Comparison of ENCODE assay signal across 3 cellular contexts in genomic region chr1:8879348-8880067, GRCh38.
TF ChIP-seq lines count a peak whose summit lies in the region.

No MANE protein-coding gene starts in this region.

TF ChIP-seq in Ishikawa, 13 proteins besides CTCF, POLR2A, EP300 and RAD21 (continued from another document):
- TF ChIP-seq REST (IDR thresholded peaks at IDR 0.05; ENCODE audit: low read depth) (no peak), TEAD4 (IDR thresholded peaks at IDR 0.05) (peak; percentile 3; the same call in 1 of the 2 replicates)

TF ChIP-seq in GM12878, 131 proteins besides CTCF, POLR2A, EP300 and RAD21 (continued from another document and continues in another):
- TF ChIP-seq, protein P1, sequence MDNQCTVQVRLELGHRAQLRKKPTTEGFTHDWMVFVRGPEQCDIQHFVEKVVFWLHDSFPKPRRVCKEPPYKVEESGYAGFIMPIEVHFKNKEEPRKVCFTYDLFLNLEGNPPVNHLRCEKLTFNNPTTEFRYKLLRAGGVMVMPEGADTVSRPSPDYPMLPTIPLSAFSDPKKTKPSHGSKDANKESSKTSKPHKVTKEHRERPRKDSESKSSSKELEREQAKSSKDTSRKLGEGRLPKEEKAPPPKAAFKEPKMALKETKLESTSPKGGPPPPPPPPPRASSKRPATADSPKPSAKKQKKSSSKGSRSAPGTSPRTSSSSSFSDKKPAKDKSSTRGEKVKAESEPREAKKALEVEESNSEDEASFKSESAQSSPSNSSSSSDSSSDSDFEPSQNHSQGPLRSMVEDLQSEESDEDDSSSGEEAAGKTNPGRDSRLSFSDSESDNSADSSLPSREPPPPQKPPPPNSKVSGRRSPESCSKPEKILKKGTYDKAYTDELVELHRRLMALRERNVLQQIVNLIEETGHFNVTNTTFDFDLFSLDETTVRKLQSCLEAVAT (IDR thresholded peaks at IDR 0.05), result peak; percentile 78
- TF ChIP-seq SIN3A (IDR thresholded peaks at IDR 0.05; ENCODE audit: low read depth, low read length) (peak; percentile 39; the same call in 1 of the 2 replicates), ESRRA (IDR thresholded peaks at IDR 0.05; ENCODE audit: low read length) (peak; percentile 93; the same call in 1 of the 2 replicates), IKZF2 (IDR thresholded peaks at IDR 0.05) (peak; percentile 42 to 53), SMAD1 (IDR thresholded peaks at IDR 0.05; ENCODE audit: low read depth, partially characterized antibody) (peak; percentile 67), SMARCA5 (IDR thresholded peaks at IDR 0.05) (peak; percentile 9; the same call in 1 of the 2 replicates), NRF1 (conservative IDR thresholded peaks at IDR 0.05; ENCODE audit: low read depth, low read length) (no peak), RAD51 (IDR thresholded peaks at IDR 0.05) (peak; percentile 55; the same call in 1 of the 2 replicates), RB1 (IDR thresholded peaks at IDR 0.05; ENCODE audit: borderline replicate concordance) (no peak), SKIL (IDR thresholded peaks at IDR 0.05; ENCODE audit: low read depth, poor library complexity, severe bottlenecking) (peak; percentile 36), ZZZ3 (IDR thresholded peaks at IDR 0.05; ENCODE audit: control insufficient read depth, insufficient read length, low read depth) (no peak), RELA (IDR thresholded peaks at IDR 0.05; ENCODE audit: borderline replicate concordance, partially characterized antibody) (peak; percentile 3), KDM1A (IDR thresholded peaks at IDR 0.05; ENCODE audit: borderline replicate concordance) (no peak), PAX8 (IDR thresholded peaks at IDR 0.05) (0 out of 2 replicates have a peak, but pooled peaks have one; percentile 27), CBFB (IDR thresholded peaks at IDR 0.05; ENCODE audit: low read depth) (0 out of 2 replicates have a peak, but pooled peaks have one; percentile 25)
- TF ChIP-seq, protein P2, sequence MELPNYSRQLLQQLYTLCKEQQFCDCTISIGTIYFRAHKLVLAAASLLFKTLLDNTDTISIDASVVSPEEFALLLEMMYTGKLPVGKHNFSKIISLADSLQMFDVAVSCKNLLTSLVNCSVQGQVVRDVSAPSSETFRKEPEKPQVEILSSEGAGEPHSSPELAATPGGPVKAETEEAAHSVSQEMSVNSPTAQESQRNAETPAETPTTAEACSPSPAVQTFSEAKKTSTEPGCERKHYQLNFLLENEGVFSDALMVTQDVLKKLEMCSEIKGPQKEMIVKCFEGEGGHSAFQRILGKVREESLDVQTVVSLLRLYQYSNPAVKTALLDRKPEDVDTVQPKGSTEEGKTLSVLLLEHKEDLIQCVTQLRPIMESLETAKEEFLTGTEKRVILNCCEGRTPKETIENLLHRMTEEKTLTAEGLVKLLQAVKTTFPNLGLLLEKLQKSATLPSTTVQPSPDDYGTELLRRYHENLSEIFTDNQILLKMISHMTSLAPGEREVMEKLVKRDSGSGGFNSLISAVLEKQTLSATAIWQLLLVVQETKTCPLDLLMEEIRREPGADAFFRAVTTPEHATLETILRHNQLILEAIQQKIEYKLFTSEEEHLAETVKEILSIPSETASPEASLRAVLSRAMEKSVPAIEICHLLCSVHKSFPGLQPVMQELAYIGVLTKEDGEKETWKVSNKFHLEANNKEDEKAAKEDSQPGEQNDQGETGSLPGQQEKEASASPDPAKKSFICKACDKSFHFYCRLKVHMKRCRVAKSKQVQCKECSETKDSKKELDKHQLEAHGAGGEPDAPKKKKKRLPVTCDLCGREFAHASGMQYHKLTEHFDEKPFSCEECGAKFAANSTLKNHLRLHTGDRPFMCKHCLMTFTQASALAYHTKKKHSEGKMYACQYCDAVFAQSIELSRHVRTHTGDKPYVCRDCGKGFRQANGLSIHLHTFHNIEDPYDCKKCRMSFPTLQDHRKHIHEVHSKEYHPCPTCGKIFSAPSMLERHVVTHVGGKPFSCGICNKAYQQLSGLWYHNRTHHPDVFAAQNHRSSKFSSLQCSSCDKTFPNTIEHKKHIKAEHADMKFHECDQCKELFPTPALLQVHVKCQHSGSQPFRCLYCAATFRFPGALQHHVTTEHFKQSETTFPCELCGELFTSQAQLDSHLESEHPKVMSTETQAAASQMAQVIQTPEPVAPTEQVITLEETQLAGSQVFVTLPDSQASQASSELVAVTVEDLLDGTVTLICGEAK (IDR thresholded peaks at IDR 0.05; ENCODE audit: borderline replicate concordance), result peak; percentile 61; the same call in 1 of the 2 replicates
- TF ChIP-seq, protein P3, sequence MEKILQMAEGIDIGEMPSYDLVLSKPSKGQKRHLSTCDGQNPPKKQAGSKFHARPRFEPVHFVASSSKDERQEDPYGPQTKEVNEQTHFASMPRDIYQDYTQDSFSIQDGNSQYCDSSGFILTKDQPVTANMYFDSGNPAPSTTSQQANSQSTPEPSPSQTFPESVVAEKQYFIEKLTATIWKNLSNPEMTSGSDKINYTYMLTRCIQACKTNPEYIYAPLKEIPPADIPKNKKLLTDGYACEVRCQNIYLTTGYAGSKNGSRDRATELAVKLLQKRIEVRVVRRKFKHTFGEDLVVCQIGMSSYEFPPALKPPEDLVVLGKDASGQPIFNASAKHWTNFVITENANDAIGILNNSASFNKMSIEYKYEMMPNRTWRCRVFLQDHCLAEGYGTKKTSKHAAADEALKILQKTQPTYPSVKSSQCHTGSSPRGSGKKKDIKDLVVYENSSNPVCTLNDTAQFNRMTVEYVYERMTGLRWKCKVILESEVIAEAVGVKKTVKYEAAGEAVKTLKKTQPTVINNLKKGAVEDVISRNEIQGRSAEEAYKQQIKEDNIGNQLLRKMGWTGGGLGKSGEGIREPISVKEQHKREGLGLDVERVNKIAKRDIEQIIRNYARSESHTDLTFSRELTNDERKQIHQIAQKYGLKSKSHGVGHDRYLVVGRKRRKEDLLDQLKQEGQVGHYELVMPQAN (conservative IDR thresholded peaks at IDR 0.05), result peak; percentile 19; the same call in 1 of the 2 replicates

TF ChIP-seq in liver, 16 proteins besides CTCF, POLR2A, EP300 and RAD21 (continued from another document):
- TF ChIP-seq REST (IDR thresholded peaks at IDR 0.05), result no peak
- TF ChIP-seq RXRA (IDR thresholded peaks at IDR 0.05), result no peak
- TF ChIP-seq, protein P4, sequence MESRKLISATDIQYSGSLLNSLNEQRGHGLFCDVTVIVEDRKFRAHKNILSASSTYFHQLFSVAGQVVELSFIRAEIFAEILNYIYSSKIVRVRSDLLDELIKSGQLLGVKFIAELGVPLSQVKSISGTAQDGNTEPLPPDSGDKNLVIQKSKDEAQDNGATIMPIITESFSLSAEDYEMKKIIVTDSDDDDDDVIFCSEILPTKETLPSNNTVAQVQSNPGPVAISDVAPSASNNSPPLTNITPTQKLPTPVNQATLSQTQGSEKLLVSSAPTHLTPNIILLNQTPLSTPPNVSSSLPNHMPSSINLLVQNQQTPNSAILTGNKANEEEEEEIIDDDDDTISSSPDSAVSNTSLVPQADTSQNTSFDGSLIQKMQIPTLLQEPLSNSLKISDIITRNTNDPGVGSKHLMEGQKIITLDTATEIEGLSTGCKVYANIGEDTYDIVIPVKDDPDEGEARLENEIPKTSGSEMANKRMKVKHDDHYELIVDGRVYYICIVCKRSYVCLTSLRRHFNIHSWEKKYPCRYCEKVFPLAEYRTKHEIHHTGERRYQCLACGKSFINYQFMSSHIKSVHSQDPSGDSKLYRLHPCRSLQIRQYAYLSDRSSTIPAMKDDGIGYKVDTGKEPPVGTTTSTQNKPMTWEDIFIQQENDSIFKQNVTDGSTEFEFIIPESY (IDR thresholded peaks at IDR 0.05), result no peak
- no peak for TF ChIP-seq EGR1 (IDR thresholded peaks at IDR 0.05; ENCODE audit: low read depth in 2 of 2)
- TF ChIP-seq, protein P5, sequence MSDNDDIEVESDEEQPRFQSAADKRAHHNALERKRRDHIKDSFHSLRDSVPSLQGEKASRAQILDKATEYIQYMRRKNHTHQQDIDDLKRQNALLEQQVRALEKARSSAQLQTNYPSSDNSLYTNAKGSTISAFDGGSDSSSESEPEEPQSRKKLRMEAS (IDR thresholded peaks at IDR 0.05), result no peak
- TF ChIP-seq HNF4A (conservative IDR thresholded peaks at IDR 0.05), result no peak
- TF ChIP-seq FOXA1 (IDR thresholded peaks at IDR 0.05), result no peak
- TF ChIP-seq TAF1 (conservative IDR thresholded peaks at IDR 0.05), result no peak
- no peak for TF ChIP-seq HNF4G (IDR thresholded peaks at IDR 0.05)
- no peak for TF ChIP-seq FOXA2 (IDR thresholded peaks at IDR 0.05)
